Comparison of ENCODE assay signal across 18 cellular contexts in genomic region chr2:11009866-11010265, GRCh38.
"Had no signal": no experiment of that assay in that cellular context is flagged by ENCODE, and none has a peak within 500 bp of the region (broad histone marks: within the 10 kb centered on the region; RNA-seq: fewer than 3 reads in every experiment).

No MANE protein-coding gene starts in this region.

- H3K27me3 ChIP-seq: adrenal gland, cardiac muscle cell, colonic mucosa, ovary, sigmoid colon had no signal

- DNase-seq: activated CD4-positive, alpha-beta memory T cell treated with anti-CD3 and anti-CD28 coated beads, Interleukin-2, amount 10 ng/mL, durations not matched to agents 7 days and 5 days; activated CD4-positive, alpha-beta T cell treated with anti-CD3 and anti-CD28 coated beads for 4 hours; activated T-cell treated with anti-CD3 and anti-CD28 coated beads, Interleukin-2, amount 50 U/mL, for 24 hours; adrenal gland; colonic mucosa; effector CD4-positive, alpha-beta T cell; esophagus squamous epithelium; mesendoderm; nephron progenitor cell; ovary; sigmoid colon; spleen; stimulated activated naive CD8-positive, alpha-beta T cell treated with anti-CD3 and anti-CD28 coated beads, Interleukin-15, amount 100 ng/mL, for 72 hours had no signal

- ATAC-seq: stimulated activated naive CD8-positive, alpha-beta T cell treated with anti-CD3 and anti-CD28 coated beads, Interleukin-15, amount 100 ng/mL, for 72 hours had no signal

- H3K27ac Mint-ChIP-seq: activated CD4-positive, alpha-beta memory T cell treated with anti-CD3 and anti-CD28 coated beads, Interleukin-2, amount 10 ng/mL, durations not matched to agents 7 days and 5 days; activated naive CD4-positive, alpha-beta T cell treated with anti-CD3 and anti-CD28 coated beads, Interleukin-2, amount 50 U/mL, for 24 hours; activated T-cell treated with anti-CD3 and anti-CD28 coated beads, Interleukin-2, amount 50 U/mL, for 24 hours; nephron progenitor cell; stimulated activated naive CD8-positive, alpha-beta T cell treated with anti-CD3 and anti-CD28 coated beads, Interleukin-15, amount 100 ng/mL, for 72 hours; type B pancreatic cell had no signal

- H3K27ac ChIP-seq: adrenal gland, cardiac muscle cell, colonic mucosa, esophagus squamous epithelium, ovary, sigmoid colon, spleen, VCaP had no signal

- H3K4me1 Mint-ChIP-seq: activated CD4-positive, alpha-beta memory T cell treated with anti-CD3 and anti-CD28 coated beads, Interleukin-2, amount 10 ng/mL, durations not matched to agents 7 days and 5 days; activated naive CD4-positive, alpha-beta T cell treated with anti-CD3 and anti-CD28 coated beads, Interleukin-2, amount 50 U/mL, for 24 hours; stimulated activated naive CD8-positive, alpha-beta T cell treated with anti-CD3 and anti-CD28 coated beads, Interleukin-15, amount 100 ng/mL, for 72 hours had no signal

- H3K36me3 Mint-ChIP-seq: activated naive CD4-positive, alpha-beta T cell treated with anti-CD3 and anti-CD28 coated beads, Interleukin-2, amount 50 U/mL, for 24 hours; type B pancreatic cell had no signal

- H3K4me1 ChIP-seq: adrenal gland, colonic mucosa, esophagus squamous epithelium, sigmoid colon, spleen had no signal

- FAIRE-seq: endothelial cell of umbilical vein had no signal

- H3K9me3 Mint-ChIP-seq: activated naive CD4-positive, alpha-beta T cell treated with anti-CD3 and anti-CD28 coated beads, Interleukin-2, amount 50 U/mL, for 24 hours; type B pancreatic cell had no signal

- H3K36me3 ChIP-seq: adrenal gland, cardiac muscle cell, colonic mucosa, esophagus squamous epithelium, ovary, sigmoid colon, spleen had no signal

- H3K9me3 ChIP-seq: adrenal gland, colonic mucosa, esophagus squamous epithelium, ovary had no signal

- H3K4me3 Mint-ChIP-seq: activated CD4-positive, alpha-beta memory T cell treated with anti-CD3 and anti-CD28 coated beads, Interleukin-2, amount 10 ng/mL, durations not matched to agents 7 days and 5 days; activated naive CD4-positive, alpha-beta T cell treated with anti-CD3 and anti-CD28 coated beads, Interleukin-2, amount 50 U/mL, for 24 hours; activated T-cell treated with anti-CD3 and anti-CD28 coated beads, Interleukin-2, amount 50 U/mL, for 24 hours; nephron progenitor cell; stimulated activated naive CD8-positive, alpha-beta T cell treated with anti-CD3 and anti-CD28 coated beads, Interleukin-15, amount 100 ng/mL, for 72 hours; type B pancreatic cell had no signal

- H3K4me3 ChIP-seq: adrenal gland, cardiac muscle cell, colonic mucosa, esophagus squamous epithelium, ovary, sigmoid colon, spleen had no signal
